Comparison of ENCODE assay signal across 8 cellular contexts in genomic region chr4:112321768-112322684, GRCh38. TPM values are rescaled to one million over a fixed set of nuclear protein-coding genes. Genes with fewer than 3 reads are reported as not detected.
DNase-seq lines count a peak whose midpoint lies in the region; ATAC-seq and TF ChIP-seq lines count a peak whose summit lies in the region.

No MANE protein-coding gene starts in this region.

- 37% methylated on average over 4 of the region's 4 CpGs for WGBS in suprapubic skin

- no peaks in the 10 kb centered on the region for H3K9me3 Mint-ChIP-seq in CD8-positive, alpha-beta memory T cell
- H3K9me3 Mint-ChIP-seq in activated T-cell treated with anti-CD3 and anti-CD28 coated beads, Interleukin-2, amount 50 U/mL, for 4 hours = no peaks in the 10 kb centered on the region

- no peak overlapping the region for H3K4me3 ChIP-seq in CD8-positive, alpha-beta memory T cell (ENCODE audit: low read length)
- H3K4me3 ChIP-seq in PC-9 (no peak overlapping the region), fibroblast of pulmonary artery (replicated peaks; ENCODE audit: low read depth, low read length) (no peak overlapping the region), suprapubic skin (no peak overlapping the region)

- peaks cover 4% of the 10 kb centered on the region for H3K4me1 ChIP-seq in CD8-positive, alpha-beta memory T cell (ENCODE audit: insufficient read depth, low read length)
- H3K4me1 ChIP-seq in PC-9 (replicated peaks; ENCODE audit: insufficient read depth) = no peaks in the 10 kb centered on the region
- no peaks in the 10 kb centered on the region for H3K4me1 ChIP-seq in suprapubic skin

- TF ChIP-seq EP300 in suprapubic skin (IDR thresholded peaks at IDR 0.05) = no peak

- no peak overlapping the region for H3K27ac ChIP-seq in CD8-positive, alpha-beta memory T cell (ENCODE audit: low read depth, low read length)
- H3K27ac ChIP-seq in PC-9 (no peak overlapping the region), suprapubic skin (no peak overlapping the region)

- ATAC-seq in HG02885 (IDR thresholded peaks at IDR 0.05; ENCODE audit: poor library complexity, unreplicated experiment) = peak; percentile 24
- peak; percentile 69 for ATAC-seq in activated T-cell treated with anti-CD3 and anti-CD28 coated beads, Interleukin-2, amount 50 U/mL, for 4 hours
- ATAC-seq in omental fat pad (ENCODE audit: low FRiP score) = no peak
- no peak for ATAC-seq in HG03457 (IDR thresholded peaks at IDR 0.05; ENCODE audit: unreplicated experiment)

- H3K27me3 ChIP-seq in CD8-positive, alpha-beta memory T cell (ENCODE audit: insufficient read depth, low read length, poor library complexity, severe bottlenecking) = no peaks in the 10 kb centered on the region
- no peaks in the 10 kb centered on the region for H3K27me3 ChIP-seq in PC-9 (ENCODE audit: insufficient read depth, low read depth)
- H3K27me3 ChIP-seq in suprapubic skin = no peaks in the 10 kb centered on the region

- H3F3A ChIP-seq in PC-9 (ENCODE audit: insufficient read depth, low read depth) = no peaks in the 10 kb centered on the region

- no peak overlapping the region for H2AFZ ChIP-seq in PC-9

- peaks cover 0 to 3% (median 0%) of the 10 kb centered on the region in 3 donors for H3K36me3 Mint-ChIP-seq in CD8-positive, alpha-beta memory T cell
- peaks cover 8% of the 10 kb centered on the region for H3K36me3 Mint-ChIP-seq in activated T-cell treated with anti-CD3 and anti-CD28 coated beads, Interleukin-2, amount 50 U/mL, for 4 hours (ENCODE audit: insufficient read depth)

- H3K27me3 Mint-ChIP-seq in CD8-positive, alpha-beta memory T cell = peaks cover 0 to 4% of the 10 kb centered on the region in 2 donors
- no peaks in the 10 kb centered on the region for H3K27me3 Mint-ChIP-seq in activated T-cell treated with anti-CD3 and anti-CD28 coated beads, Interleukin-2, amount 50 U/mL, for 4 hours (ENCODE audit: low read depth)

- no peaks in the 10 kb centered on the region for H3K79me2 ChIP-seq in PC-9 (ENCODE audit: low read depth)

- CTCF ChIA-PET in CD8-positive, alpha-beta memory T cell (lab: Charles Lee) = interaction anchor here (0.6 to 2.2 kb wide), 11 partner anchors 8 to 286 kb away, joined by 3 to 15 read pairs (median 3); partner anchors contain the start of gene TIFA
- CTCF ChIA-PET in PC-9 (lab: Charles Lee) = interaction anchor here (0.6 kb wide), 4 partner anchors 63 to 856 kb away, joined by 3 to 9 read pairs (median 5); no protein-coding TSS in a partner anchor

- no TSS peak for BruUV-seq in PC-9 (replicated peaks; lab: Mats Ljungman, UMichigan)

- peak; percentile 57 to 82 (median 66) for DNase-seq in CD8-positive, alpha-beta memory T cell
- peak in 1 of 2 experiments; percentile 25 for DNase-seq in PC-9
- peak; percentile 81 for DNase-seq in activated T-cell treated with anti-CD3 and anti-CD28 coated beads, Interleukin-2, amount 50 U/mL, for 4 hours
- peak; percentile 73 for DNase-seq in fibroblast of pulmonary artery (ENCODE audit: low read depth)
- DNase-seq in omental fat pad (ENCODE audit: low spot score) = peak; percentile 90
- DNase-seq in suprapubic skin (ENCODE audit: low spot score in 2 of 2) = peak in 1 of 2 donors; percentile 66

- TF ChIP-seq POLR2A in suprapubic skin (IDR thresholded peaks at IDR 0.05) = no peak

- TF ChIP-seq CTCF in PC-9 (conservative IDR thresholded peaks at IDR 0.05) (peak; percentile 97), fibroblast of pulmonary artery (IDR thresholded peaks at IDR 0.05; ENCODE audit: low read length, missing control alignments) (peak; percentile 95), omental fat pad (IDR thresholded peaks at IDR 0.05) (peak in 2 of 3 donors; percentile 25 to 49), suprapubic skin (IDR thresholded peaks at IDR 0.05) (peak; percentile 45 to 75)

- POLR2A ChIA-PET in CD8-positive, alpha-beta memory T cell (lab: Charles Lee) = interaction anchor here (0.6 kb wide), 1 partner anchor 48 kb away, joined by 3 read pairs; no protein-coding TSS in a partner anchor
- POLR2A ChIA-PET in PC-9 (lab: Charles Lee; ENCODE audit: unreplicated experiment) = no interaction called here

- H3K4me1 Mint-ChIP-seq in CD8-positive, alpha-beta memory T cell = peaks cover 5 to 19% (median 12%) of the 10 kb centered on the region in 3 donors
- peaks cover 19% of the 10 kb centered on the region for H3K4me1 Mint-ChIP-seq in activated T-cell treated with anti-CD3 and anti-CD28 coated beads, Interleukin-2, amount 50 U/mL, for 4 hours (ENCODE audit: low read depth)

- no peaks in the 10 kb centered on the region for H3K9me2 ChIP-seq in PC-9 (ENCODE audit: insufficient read depth)

- H3K4me2 ChIP-seq in PC-9 = no peak overlapping the region

- no peaks in the 10 kb centered on the region for H3K9me3 ChIP-seq in CD8-positive, alpha-beta memory T cell (ENCODE audit: low read length)
- H3K9me3 ChIP-seq in PC-9 (ENCODE audit: insufficient read depth, low read depth) (no peaks in the 10 kb centered on the region), suprapubic skin (no peaks in the 10 kb centered on the region)

- H3K27ac Mint-ChIP-seq in CD8-positive, alpha-beta memory T cell = no peak overlapping the region

- intact Hi-C loops in PC-9 (cut with micrococcal nuclease; ENCODE audit: unreplicated experiment) = loop anchor here (10.0 kb wide), 2 partner anchors 217 to 443 kb away; no protein-coding TSS in a partner anchor

- no peaks in the 10 kb centered on the region; the same call in 1 of the 2 replicates for H4K20me1 ChIP-seq in PC-9 (ENCODE audit: insufficient read depth)

- peak overlapping the region in 4 of 7 donors; percentile 18 to 53 (median 42) for H3K4me3 Mint-ChIP-seq in CD8-positive, alpha-beta memory T cell
- H3K4me3 Mint-ChIP-seq in activated T-cell treated with anti-CD3 and anti-CD28 coated beads, Interleukin-2, amount 50 U/mL, for 4 hours = peak overlapping the region; percentile 33

- H3K36me3 ChIP-seq in CD8-positive, alpha-beta memory T cell (ENCODE audit: insufficient read depth, low read length) = no peaks in the 10 kb centered on the region
- H3K36me3 ChIP-seq in PC-9 (ENCODE audit: low read depth) (no peaks in the 10 kb centered on the region), suprapubic skin (peaks cover 10% of the 10 kb centered on the region)

RNA-seq across cellular contexts. Expression of gene ALPK1, which starts 24.9 kb away (rescaled TPM):
- 1 to 10 TPM; 2.5 to 3.1 TPM for total RNA-seq in CD8-positive, alpha-beta memory T cell
- polyA plus RNA-seq in CD8-positive, alpha-beta memory T cell = 1.1 TPM
- total RNA-seq in PC-9 (2021) = 31.0 and 35.4 TPM in 2 replicates
- 1 to 10 TPM; 2.6 to 4.0 (median 3.6) TPM for total RNA-seq in activated T-cell treated with anti-CD3 and anti-CD28 coated beads, Interleukin-2, amount 50 U/mL, for 4 hours
- total RNA-seq in omental fat pad = 10 to 100 TPM; 14.8 to 43.8 (median 19.1) TPM
- 10 to 100 TPM; 15.7 to 87.2 (median 24.2) TPM for total RNA-seq in suprapubic skin

RNA-seq across cellular contexts. Expression of gene TIFA, which starts 36.3 kb away (rescaled TPM):
- 10 to 100 TPM; 33.6 to 34.7 TPM for total RNA-seq in CD8-positive, alpha-beta memory T cell
- polyA plus RNA-seq in CD8-positive, alpha-beta memory T cell = 48.8 TPM
- 12.6 and 15.6 TPM in 2 replicates for total RNA-seq in PC-9 (2021)
- 10 to 100 TPM; 13.4 to 29.9 (median 21.1) TPM for total RNA-seq in activated T-cell treated with anti-CD3 and anti-CD28 coated beads, Interleukin-2, amount 50 U/mL, for 4 hours
- total RNA-seq in omental fat pad = 10 to 100 TPM in 3 of 4 donors, 1 to 10 TPM in 1; 4.5 to 12.8 (median 10.9) TPM
- total RNA-seq in suprapubic skin = 10 to 100 TPM in 3 of 4 donors, 1 to 10 TPM in 1; 9.5 to 16.2 (median 12.4) TPM

Comparison
In these comparisons a context has a peak if more than half of its experiments do, and no peak if none do; other contexts are left out.
1. ATAC-seq: peak in HG02885 (single experiment) and activated T-cell treated with anti-CD3 and anti-CD28 coated beads, Interleukin-2, amount 50 U/mL, for 4 hours (2 of 2); none in omental fat pad (single experiment) and HG03457 (single experiment).
2. CTCF ChIP-seq: peak in every context shown above with its lines; median percentile 97 in PC-9; 95 in fibroblast of pulmonary artery; 60 in suprapubic skin; 37 in omental fat pad.